Comparison of ENCODE assay signal across 31 cellular contexts in the genomic region with DNA sequence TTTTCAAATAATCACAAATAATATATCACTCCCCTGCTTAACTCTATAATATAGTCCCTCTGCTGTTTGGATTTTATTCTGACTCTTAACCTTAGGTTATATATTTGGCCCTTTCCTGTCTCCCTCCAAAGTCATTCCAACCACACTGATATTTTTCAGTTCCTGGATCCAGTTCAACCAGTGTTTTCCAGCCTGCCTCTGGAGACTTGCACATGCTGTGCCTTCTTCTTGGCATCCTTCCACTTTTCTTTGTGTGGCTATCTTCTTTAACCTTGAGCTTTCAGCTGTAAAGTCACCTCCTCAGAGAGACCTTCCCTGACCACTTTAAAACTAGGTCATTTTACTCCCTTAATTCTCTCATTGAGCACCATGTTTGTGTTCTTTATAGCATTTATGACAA. TPM values are rescaled to one million over a fixed set of nuclear protein-coding genes. Genes with fewer than 3 reads are reported as not detected.
A peak's percentile ranks its signal among the peaks of the same experiment; 100 is the strongest.
DNase-seq lines count a peak whose midpoint lies in the region; ATAC-seq and TF ChIP-seq lines count a peak whose summit lies in the region.
"Had no signal": no experiment of that assay in that cellular context is flagged by ENCODE, and none has a peak within 500 bp of the region (broad histone marks: within the 10 kb centered on the region; RNA-seq: fewer than 3 reads in every experiment).

No MANE protein-coding gene starts in this region.

- no peaks in the 10 kb centered on the region for H3K27me3 Mint-ChIP-seq in activated T-cell treated with anti-CD3 and anti-CD28 coated beads, Interleukin-2, amount 50 U/mL, for 72 hours (ENCODE audit: low read depth)
- H3K27me3 Mint-ChIP-seq in activated T-cell treated with anti-CD3 and anti-CD28 coated beads, Interleukin-2, amount 50 U/mL, for 4 hours (ENCODE audit: low read depth), result no peaks in the 10 kb centered on the region
- H3K27me3 Mint-ChIP-seq in CD4-positive, alpha-beta T cell, result no peaks in the 10 kb centered on the region
- no peaks in the 10 kb centered on the region for H3K27me3 Mint-ChIP-seq in activated T-helper 17 cell treated with anti-CD3 and anti-CD28 coated beads, Interleukin-2, amount 50 U/mL, for 72 hours
- H3K27me3 Mint-ChIP-seq in naive thymus-derived CD4-positive, alpha-beta T cell, result no peaks in the 10 kb centered on the region
- H3K27me3 Mint-ChIP-seq: B cell had no signal

- no peak for TF ChIP-seq POLR2A in esophagus muscularis mucosa (IDR thresholded peaks at IDR 0.05; ENCODE audit: low read depth)

- H3K4me3 ChIP-seq in naive thymus-derived CD4-positive, alpha-beta T cell (ENCODE audit: low read length), result no peak overlapping the region
- H3K4me3 ChIP-seq in esophagus muscularis mucosa, result no peak overlapping the region
- H3K4me3 ChIP-seq: hepatocyte, lung, mucosa of descending colon, ovary, PC-9, skin epidermis had no signal

- intact Hi-C loops in CD4-positive, alpha-beta T cell (cut with DNase I, micrococcal nuclease), result no loop called here
- intact Hi-C loops in naive thymus-derived CD4-positive, alpha-beta T cell (cut with micrococcal nuclease), result no loop called here
- intact Hi-C loops in esophagus muscularis mucosa (cut with DNase I), result no loop called here

- no peak for TF ChIP-seq EP300 in esophagus muscularis mucosa (IDR thresholded peaks at IDR 0.05)

- no peak for ATAC-seq in activated T-cell treated with anti-CD3 and anti-CD28 coated beads, Interleukin-2, amount 50 U/mL, for 72 hours (replicated peaks in 1 of 2)
- ATAC-seq in activated T-cell treated with anti-CD3 and anti-CD28 coated beads, Interleukin-2, amount 50 U/mL, for 4 hours, result no peak
- ATAC-seq in CD4-positive, alpha-beta T cell (ENCODE audit: poor library complexity), result no peak
- no peak for ATAC-seq in activated T-helper 17 cell treated with anti-CD3 and anti-CD28 coated beads, Interleukin-2, amount 50 U/mL, for 72 hours (replicated peaks)
- ATAC-seq in naive thymus-derived CD4-positive, alpha-beta T cell, result no peak
- ATAC-seq: HepG2, mucosa of descending colon had no signal

- H3K9me3 Mint-ChIP-seq in activated T-cell treated with anti-CD3 and anti-CD28 coated beads, Interleukin-2, amount 50 U/mL, for 72 hours, result no peaks in the 10 kb centered on the region
- no peaks in the 10 kb centered on the region for H3K9me3 Mint-ChIP-seq in activated T-cell treated with anti-CD3 and anti-CD28 coated beads, Interleukin-2, amount 50 U/mL, for 4 hours
- H3K9me3 Mint-ChIP-seq in CD4-positive, alpha-beta T cell, result no peaks in the 10 kb centered on the region
- H3K9me3 Mint-ChIP-seq in activated T-helper 17 cell treated with anti-CD3 and anti-CD28 coated beads, Interleukin-2, amount 50 U/mL, for 72 hours, result no peaks in the 10 kb centered on the region
- no peaks in the 10 kb centered on the region for H3K9me3 Mint-ChIP-seq in naive thymus-derived CD4-positive, alpha-beta T cell
- H3K9me3 Mint-ChIP-seq: neural crest cell had no signal

- peaks cover 18 to 66% (median 20%) of the 10 kb centered on the region in 3 experiments for H3K36me3 ChIP-seq in naive thymus-derived CD4-positive, alpha-beta T cell (ENCODE audit: control insufficient read depth in 2 of 3, insufficient read depth in 3 of 3, low read length in 3 of 3)
- H3K36me3 ChIP-seq in esophagus muscularis mucosa, result peaks cover 62 to 100% (median 81%) of the 10 kb centered on the region in 4 donors
- H3K36me3 ChIP-seq: ovary had no signal

- no peaks in the 10 kb centered on the region for H3K4me1 ChIP-seq in naive thymus-derived CD4-positive, alpha-beta T cell (ENCODE audit: control insufficient read depth in 2 of 2, insufficient read depth in 2 of 2, low read length in 2 of 2)
- no peaks in the 10 kb centered on the region for H3K4me1 ChIP-seq in esophagus muscularis mucosa

- POLR2A ChIA-PET in CD4-positive, alpha-beta T cell (lab: Charles Lee), result no interaction called here
- POLR2A ChIA-PET in naive thymus-derived CD4-positive, alpha-beta T cell (lab: Charles Lee), result no interaction called here
- POLR2A ChIA-PET in GM10248 (lab: Yijun Ruan, JAX), result interaction anchor here (0.5 kb wide), 1 partner anchor 22 kb away, joined by 3 read pairs; no protein-coding TSS in a partner anchor

- no peak for DNase-seq in activated T-cell treated with anti-CD3 and anti-CD28 coated beads, Interleukin-2, amount 50 U/mL, for 72 hours
- DNase-seq in activated T-cell treated with anti-CD3 and anti-CD28 coated beads, Interleukin-2, amount 50 U/mL, for 4 hours, result no peak
- no peak for DNase-seq in CD4-positive, alpha-beta T cell
- no peak for DNase-seq in naive thymus-derived CD4-positive, alpha-beta T cell
- DNase-seq in GM10248 (ENCODE audit: extremely low spot score), result no peak
- no peak for DNase-seq in activated CD4-positive, alpha-beta T cell treated with anti-CD3 and anti-CD28 coated beads, Interleukin-2, amount 50 U/mL, for 1 hour
- no peak for DNase-seq in esophagus muscularis mucosa (ENCODE audit: extremely low spot score)
- DNase-seq: activated naive CD4-positive, alpha-beta T cell treated with Interleukin-2 at 50 U/mL for 16 hours; activated T-cell treated with anti-CD3 and anti-CD28 coated beads, Interleukin-2, amount 50 U/mL, for 1 hour; amygdala; DMS53; HCEC 1CT; kidney glomerular epithelial cell; mucosa of descending colon; NCI-H146; NCI-H345; NCI-H69; ovary; PC-9; SHP77; stimulated activated naive CD4-positive, alpha-beta T cell had no signal

- H3K36me3 Mint-ChIP-seq in activated T-cell treated with anti-CD3 and anti-CD28 coated beads, Interleukin-2, amount 50 U/mL, for 72 hours (ENCODE audit: insufficient read depth in 2 of 2), result peaks cover 13 to 43% of the 10 kb centered on the region in 2 donors
- peaks cover 53% of the 10 kb centered on the region for H3K36me3 Mint-ChIP-seq in activated T-cell treated with anti-CD3 and anti-CD28 coated beads, Interleukin-2, amount 50 U/mL, for 4 hours (ENCODE audit: insufficient read depth)
- peaks cover 82% of the 10 kb centered on the region for H3K36me3 Mint-ChIP-seq in CD4-positive, alpha-beta T cell (ENCODE audit: low read depth)
- H3K36me3 Mint-ChIP-seq in activated T-helper 17 cell treated with anti-CD3 and anti-CD28 coated beads, Interleukin-2, amount 50 U/mL, for 72 hours (ENCODE audit: low read depth), result peaks cover 95% of the 10 kb centered on the region
- H3K36me3 Mint-ChIP-seq in naive thymus-derived CD4-positive, alpha-beta T cell, result peaks cover 26 to 56% (median 37%) of the 10 kb centered on the region in 5 donors

- H3K27me3 ChIP-seq in CD4-positive, alpha-beta T cell (ENCODE audit: control insufficient read depth, insufficient read depth, low read length), result no peaks in the 10 kb centered on the region
- H3K27me3 ChIP-seq in naive thymus-derived CD4-positive, alpha-beta T cell (ENCODE audit: control insufficient read depth in 2 of 2, insufficient read depth in 2 of 2, low read length in 2 of 2), result no peaks in the 10 kb centered on the region
- no peaks in the 10 kb centered on the region for H3K27me3 ChIP-seq in esophagus muscularis mucosa
- H3K27me3 ChIP-seq: hepatocyte, ovary had no signal

- no peak overlapping the region for H3K27ac ChIP-seq in CD4-positive, alpha-beta T cell (ENCODE audit: low read depth, low read length)
- no peak overlapping the region for H3K27ac ChIP-seq in naive thymus-derived CD4-positive, alpha-beta T cell (ENCODE audit: low read depth, low read length)
- H3K27ac ChIP-seq in esophagus muscularis mucosa (replicated peaks in 1 of 4), result no peak overlapping the region
- H3K27ac ChIP-seq: hepatocyte, ovary, PC-9, skin epidermis had no signal

- TF ChIP-seq CTCF in CD4-positive, alpha-beta T cell (IDR thresholded peaks at IDR 0.05), result no peak
- TF ChIP-seq CTCF in GM10248 (IDR thresholded peaks at IDR 0.05; ENCODE audit: control extremely low read depth, extremely low read depth, low read depth, missing control alignments) (no peak), esophagus muscularis mucosa (IDR thresholded peaks at IDR 0.05) (no peak)

- CTCF ChIA-PET in CD4-positive, alpha-beta T cell (lab: Charles Lee), result no interaction called here
- CTCF ChIA-PET in naive thymus-derived CD4-positive, alpha-beta T cell (lab: Charles Lee), result interaction anchor here (1.0 kb wide), 1 partner anchor 23 kb away, joined by 4 read pairs; no protein-coding TSS in a partner anchor
- CTCF ChIA-PET in GM10248 (lab: Yijun Ruan, JAX), result interaction anchor here (3.9 kb wide), 1 partner anchor 14 kb away, joined by 14 read pairs; no protein-coding TSS in a partner anchor

- H3K4me3 Mint-ChIP-seq in activated T-cell treated with anti-CD3 and anti-CD28 coated beads, Interleukin-2, amount 50 U/mL, for 72 hours, result no peak overlapping the region
- H3K4me3 Mint-ChIP-seq in activated T-cell treated with anti-CD3 and anti-CD28 coated beads, Interleukin-2, amount 50 U/mL, for 4 hours, result no peak overlapping the region
- no peak overlapping the region for H3K4me3 Mint-ChIP-seq in CD4-positive, alpha-beta T cell
- H3K4me3 Mint-ChIP-seq in activated T-helper 17 cell treated with anti-CD3 and anti-CD28 coated beads, Interleukin-2, amount 50 U/mL, for 72 hours, result no peak overlapping the region
- H3K4me3 Mint-ChIP-seq in naive thymus-derived CD4-positive, alpha-beta T cell, result no peak overlapping the region
- H3K4me3 Mint-ChIP-seq: B cell, neural crest cell had no signal

- H3K9me3 ChIP-seq in CD4-positive, alpha-beta T cell (ENCODE audit: control insufficient read depth, low read length), result no peaks in the 10 kb centered on the region
- H3K9me3 ChIP-seq in naive thymus-derived CD4-positive, alpha-beta T cell (ENCODE audit: control insufficient read depth in 2 of 3, low read length in 3 of 3), result no peaks in the 10 kb centered on the region
- no peaks in the 10 kb centered on the region for H3K9me3 ChIP-seq in esophagus muscularis mucosa
- H3K9me3 ChIP-seq: mucosa of descending colon, ovary had no signal

- H3K27ac Mint-ChIP-seq in activated T-cell treated with anti-CD3 and anti-CD28 coated beads, Interleukin-2, amount 50 U/mL, for 72 hours, result peak overlapping the region; percentile 55
- peak overlapping the region; percentile 42 for H3K27ac Mint-ChIP-seq in CD4-positive, alpha-beta T cell
- H3K27ac Mint-ChIP-seq in activated T-helper 17 cell treated with anti-CD3 and anti-CD28 coated beads, Interleukin-2, amount 50 U/mL, for 72 hours, result peak overlapping the region; percentile 25
- H3K27ac Mint-ChIP-seq in naive thymus-derived CD4-positive, alpha-beta T cell, result peak overlapping the region in 6 of 9 donors; percentile 41 to 63 (median 52)
- H3K27ac Mint-ChIP-seq: B cell had no signal

- H3K4me1 Mint-ChIP-seq in activated T-cell treated with anti-CD3 and anti-CD28 coated beads, Interleukin-2, amount 50 U/mL, for 72 hours (ENCODE audit: low read depth), result peaks cover 8% of the 10 kb centered on the region
- no peaks in the 10 kb centered on the region for H3K4me1 Mint-ChIP-seq in activated T-cell treated with anti-CD3 and anti-CD28 coated beads, Interleukin-2, amount 50 U/mL, for 4 hours (ENCODE audit: low read depth)
- H3K4me1 Mint-ChIP-seq in CD4-positive, alpha-beta T cell (ENCODE audit: low read depth), result no peaks in the 10 kb centered on the region
- H3K4me1 Mint-ChIP-seq in activated T-helper 17 cell treated with anti-CD3 and anti-CD28 coated beads, Interleukin-2, amount 50 U/mL, for 72 hours, result peaks cover 9% of the 10 kb centered on the region
- peaks cover 0 to 6% (median 0%) of the 10 kb centered on the region in 7 donors for H3K4me1 Mint-ChIP-seq in naive thymus-derived CD4-positive, alpha-beta T cell
- H3K4me1 Mint-ChIP-seq: B cell, neural crest cell had no signal

RNA-seq across cellular contexts. Expression of gene CERS2, which starts 19.4 kb away (rescaled TPM):
- 100 to 1,000 TPM; 184 to 185 TPM for total RNA-seq in activated T-cell treated with anti-CD3 and anti-CD28 coated beads, Interleukin-2, amount 50 U/mL, for 72 hours
- 100 to 1,000 TPM; 199 to 208 (median 200) TPM for total RNA-seq in activated T-cell treated with anti-CD3 and anti-CD28 coated beads, Interleukin-2, amount 50 U/mL, for 4 hours
- 10 to 100 TPM; 73.8 to 80.1 TPM for total RNA-seq in CD4-positive, alpha-beta T cell
- 100 to 1,000 TPM; 114 to 212 TPM for total RNA-seq in activated T-helper 17 cell treated with anti-CD3 and anti-CD28 coated beads, Interleukin-2, amount 50 U/mL, for 72 hours
- 100 to 1,000 TPM; 101 to 169 (median 136) TPM for total RNA-seq in naive thymus-derived CD4-positive, alpha-beta T cell
- polyA plus RNA-seq in naive thymus-derived CD4-positive, alpha-beta T cell, result 100 to 1,000 TPM; 109 to 179 TPM
- total RNA-seq in esophagus muscularis mucosa, result 100 to 1,000 TPM in 3 of 4 donors, 10 to 100 TPM in 1; 91.8 to 130 (median 117) TPM

RNA-seq across cellular contexts. Expression of gene ANXA9, which starts 26.8 kb away (rescaled TPM):
- total RNA-seq in activated T-cell treated with anti-CD3 and anti-CD28 coated beads, Interleukin-2, amount 50 U/mL, for 72 hours, result under 1 TPM in 1 of 2 donors, not detected in 1; 0.21 TPM
- total RNA-seq in activated T-cell treated with anti-CD3 and anti-CD28 coated beads, Interleukin-2, amount 50 U/mL, for 4 hours, result not detected
- total RNA-seq in CD4-positive, alpha-beta T cell, result not detected
- total RNA-seq in activated T-helper 17 cell treated with anti-CD3 and anti-CD28 coated beads, Interleukin-2, amount 50 U/mL, for 72 hours, result under 1 TPM; 0.19 to 0.30 TPM
- not detected for total RNA-seq in naive thymus-derived CD4-positive, alpha-beta T cell
- polyA plus RNA-seq in naive thymus-derived CD4-positive, alpha-beta T cell, result under 1 TPM; 0.17 to 0.38 TPM
- total RNA-seq in esophagus muscularis mucosa, result under 1 TPM; 0.13 to 0.42 (median 0.34) TPM
- total RNA-seq: endothelial cell of umbilical vein; LHCN-M2; mucosa of descending colon; neural crest cell; T-helper 2 cell treated with Interferon-gamma antibody and Interleukin-4, amounts not matched to agents 100 ng/mL and 5 ng/mL, for 36 hours had no signal
- polyA plus RNA-seq: endothelial cell of umbilical vein had no signal

RNA-seq across cellular contexts. Expression of gene SETDB1, which starts 29.1 kb away (rescaled TPM):
- 10 to 100 TPM; 60.4 to 70.1 TPM for total RNA-seq in activated T-cell treated with anti-CD3 and anti-CD28 coated beads, Interleukin-2, amount 50 U/mL, for 72 hours
- total RNA-seq in activated T-cell treated with anti-CD3 and anti-CD28 coated beads, Interleukin-2, amount 50 U/mL, for 4 hours, result 10 to 100 TPM; 37.0 to 40.7 (median 40.7) TPM
- 10 to 100 TPM; 39.4 to 40.4 TPM for total RNA-seq in CD4-positive, alpha-beta T cell
- 10 to 100 TPM; 49.3 to 74.3 TPM for total RNA-seq in activated T-helper 17 cell treated with anti-CD3 and anti-CD28 coated beads, Interleukin-2, amount 50 U/mL, for 72 hours
- total RNA-seq in naive thymus-derived CD4-positive, alpha-beta T cell, result 10 to 100 TPM; 57.3 to 94.9 (median 61.7) TPM
- polyA plus RNA-seq in naive thymus-derived CD4-positive, alpha-beta T cell, result 10 to 100 TPM; 13.4 to 16.7 TPM
- 10 to 100 TPM; 24.9 to 30.2 (median 27.7) TPM for total RNA-seq in esophagus muscularis mucosa

RNA-seq across cellular contexts. Expression of gene MINDY1, which starts 51.4 kb away (rescaled TPM):
- total RNA-seq in activated T-cell treated with anti-CD3 and anti-CD28 coated beads, Interleukin-2, amount 50 U/mL, for 72 hours, result 10 to 100 TPM; 10.9 to 11.9 TPM
- total RNA-seq in activated T-cell treated with anti-CD3 and anti-CD28 coated beads, Interleukin-2, amount 50 U/mL, for 4 hours, result 1 to 10 TPM; 5.0 to 7.0 (median 6.5) TPM
- 1 to 10 TPM; 7.8 to 9.2 TPM for total RNA-seq in CD4-positive, alpha-beta T cell
- total RNA-seq in activated T-helper 17 cell treated with anti-CD3 and anti-CD28 coated beads, Interleukin-2, amount 50 U/mL, for 72 hours, result 10 to 100 TPM; 10.9 to 22.6 TPM
- 10 to 100 TPM; 24.6 to 53.4 (median 29.9) TPM for total RNA-seq in naive thymus-derived CD4-positive, alpha-beta T cell
- polyA plus RNA-seq in naive thymus-derived CD4-positive, alpha-beta T cell, result 10 to 100 TPM; 12.8 to 33.1 TPM
- 10 to 100 TPM; 21.6 to 31.7 (median 27.0) TPM for total RNA-seq in esophagus muscularis mucosa

RNA-seq across cellular contexts. Expression of gene PRUNE1, which starts 53.0 kb away (rescaled TPM):
- total RNA-seq in activated T-cell treated with anti-CD3 and anti-CD28 coated beads, Interleukin-2, amount 50 U/mL, for 72 hours, result 10 to 100 TPM; 18.1 to 20.1 TPM
- total RNA-seq in activated T-cell treated with anti-CD3 and anti-CD28 coated beads, Interleukin-2, amount 50 U/mL, for 4 hours, result 10 to 100 TPM; 11.0 to 13.7 (median 11.9) TPM
- total RNA-seq in CD4-positive, alpha-beta T cell, result 10 to 100 TPM; 10.9 to 12.1 TPM
- total RNA-seq in activated T-helper 17 cell treated with anti-CD3 and anti-CD28 coated beads, Interleukin-2, amount 50 U/mL, for 72 hours, result 10 to 100 TPM; 12.5 to 15.3 TPM
- total RNA-seq in naive thymus-derived CD4-positive, alpha-beta T cell, result 10 to 100 TPM; 13.3 to 41.8 (median 17.2) TPM
- 10 to 100 TPM; 54.6 to 68.8 TPM for polyA plus RNA-seq in naive thymus-derived CD4-positive, alpha-beta T cell
- 10 to 100 TPM; 17.4 to 40.7 (median 23.1) TPM for total RNA-seq in esophagus muscularis mucosa
